Comparison of ENCODE assay signal across 8 cellular contexts in the genomic region with DNA sequence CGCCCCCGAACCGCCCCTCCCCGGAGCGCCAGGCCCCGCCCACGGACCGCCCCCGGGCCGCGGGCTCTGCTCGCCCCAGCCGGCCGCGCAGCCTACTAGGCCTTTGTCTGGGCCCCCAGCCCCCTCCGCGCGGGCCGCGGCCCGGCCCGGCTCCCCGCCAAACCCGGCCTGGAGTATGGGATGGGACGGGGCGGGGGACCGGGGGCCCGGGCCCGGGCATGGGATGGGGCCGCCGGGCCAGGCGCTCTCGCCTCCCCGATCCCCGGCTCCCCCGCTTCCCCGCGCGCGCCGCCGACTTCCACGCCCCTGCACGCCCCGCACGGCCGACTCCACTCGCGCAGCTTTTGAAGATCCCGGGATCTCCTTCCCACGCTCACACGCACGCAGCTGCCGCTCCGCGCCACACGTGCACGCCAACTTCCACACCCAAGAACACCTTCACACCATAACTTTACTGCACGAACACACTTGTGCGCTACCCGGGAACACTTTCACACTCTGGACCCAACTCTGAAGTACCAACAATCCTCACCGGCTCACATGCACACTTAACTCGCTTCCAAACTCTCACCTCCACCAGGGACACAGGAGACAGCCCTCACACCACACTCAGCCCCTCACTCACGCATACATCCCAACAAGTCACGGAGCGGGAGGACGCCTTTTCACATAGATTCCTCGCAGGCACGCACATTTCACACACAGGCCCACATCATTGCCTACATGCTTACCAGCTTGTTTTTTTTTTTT. TPM values are rescaled to one million over a fixed set of nuclear protein-coding genes. Genes with fewer than 3 reads are reported as not detected.
DNase-seq lines count a peak whose midpoint lies in the region; TF ChIP-seq lines count a peak whose summit lies in the region.

No MANE protein-coding gene starts in this region.

- DNase-seq in NCI-H1436 (lab: John Stamatoyannopoulos, UW) (peak; percentile 83), NCI-H1436 treated with DMSO at 0.1 percent for 48 hours (lab: John Stamatoyannopoulos, UW) (no peak), Karpas-422 (peak; percentile 68), T follicular helper cell (ENCODE audit: low read depth) (peak; percentile 54), adipocyte (ENCODE audit: low read depth) (peak; percentile 93), cardiac septum (ENCODE audit: low spot score) (peak; percentile 92), osteocyte (ENCODE audit: extremely low spot score, unreplicated experiment) (peak; percentile 94), testis (peak; percentile 86)

- no peaks in the 10 kb centered on the region for H3K79me2 ChIP-seq in Karpas-422 (ENCODE audit: low read length)

- H3K9me3 ChIP-seq in Karpas-422 (ENCODE audit: low read length), result no peaks in the 10 kb centered on the region
- H3K9me3 ChIP-seq in adipocyte (ENCODE audit: control insufficient read depth, low read length), result no peaks in the 10 kb centered on the region
- H3K9me3 ChIP-seq in testis, result no peaks in the 10 kb centered on the region

- 13 to 21% methylated on average over 19 to 26 of the region's 69 CpGs for WGBS in testis, 2 donors

- no peak overlapping the region for H3K4me3 ChIP-seq in Karpas-422 (ENCODE audit: low read length)
- H3K4me3 ChIP-seq in adipocyte (ENCODE audit: low read length), result peak overlapping the region; percentile 77
- peak overlapping the region; percentile 37 to 70 for H3K4me3 ChIP-seq in testis

- H2AFZ ChIP-seq in Karpas-422 (ENCODE audit: low read length), result no peak overlapping the region; the same call in 1 of the 2 replicates

- H3K4me1 ChIP-seq in Karpas-422 (ENCODE audit: low read length) (peaks cover 3% of the 10 kb centered on the region), adipocyte (ENCODE audit: control insufficient read depth, insufficient read depth, low read length) (peaks cover 65% of the 10 kb centered on the region), testis (peaks cover 34% of the 10 kb centered on the region)

- no peaks in the 10 kb centered on the region for H3K9me3 Mint-ChIP-seq in osteocyte (ENCODE audit: unreplicated experiment)

- peaks cover 1% of the 10 kb centered on the region for H3K36me3 Mint-ChIP-seq in osteocyte (ENCODE audit: unreplicated experiment)

- no peak for TF ChIP-seq POLR2A in testis (IDR thresholded peaks at IDR 0.05)

- H3K27me3 Mint-ChIP-seq in osteocyte (ENCODE audit: unreplicated experiment), result no peaks in the 10 kb centered on the region

- peak overlapping the region; percentile 32 for H3K4me2 ChIP-seq in Karpas-422 (ENCODE audit: low read depth, low read length, poor library complexity, severe bottlenecking)

- TF ChIP-seq CTCF in osteocyte (IDR thresholded peaks at IDR 0.05) (no peak), testis (IDR thresholded peaks at IDR 0.05) (no peak)

- H3K27ac ChIP-seq in Karpas-422 (ENCODE audit: low read length), result no peak overlapping the region
- peak overlapping the region; percentile 3 to 82 for H3K27ac ChIP-seq in testis

- no peaks in the 10 kb centered on the region for H3K9me2 ChIP-seq in Karpas-422 (replicated peaks; ENCODE audit: insufficient read depth, low read length)

- H3K27me3 ChIP-seq in Karpas-422 (ENCODE audit: low read length) (no peaks in the 10 kb centered on the region), adipocyte (replicated peaks; ENCODE audit: control insufficient read depth, insufficient read depth, low read length) (no peaks in the 10 kb centered on the region), testis (no peaks in the 10 kb centered on the region)

- H3K9ac ChIP-seq in Karpas-422 (ENCODE audit: low read length) (peak overlapping the region; percentile 38), adipocyte (ENCODE audit: low read length) (peak overlapping the region; percentile 85)

- H3K4me3 Mint-ChIP-seq in osteocyte (ENCODE audit: unreplicated experiment), result peak overlapping the region; percentile 77

- intact Hi-C loops in cardiac septum (cut with DNase I) (loop anchor here (2.0 to 5.0 kb wide), 3 partner anchors 27 to 155 kb away; partner anchors contain the start of gene USP48), testis (cut with DNase I; ENCODE audit: low total_unique reads) (no loop called here)

- H3K36me3 ChIP-seq in Karpas-422 (ENCODE audit: insufficient read depth, low read length) (no peaks in the 10 kb centered on the region), adipocyte (ENCODE audit: control insufficient read depth, insufficient read depth, low read length, severe bottlenecking) (no peaks in the 10 kb centered on the region), testis (ENCODE audit: low read depth, missing control alignments) (no peaks in the 10 kb centered on the region)

- H3K4me1 Mint-ChIP-seq in osteocyte (ENCODE audit: unreplicated experiment), result peaks cover 79% of the 10 kb centered on the region

- peak overlapping the region; percentile 93 for H3K27ac Mint-ChIP-seq in osteocyte (ENCODE audit: unreplicated experiment)

- no peaks in the 10 kb centered on the region for H4K20me1 ChIP-seq in Karpas-422 (ENCODE audit: insufficient read depth, low read depth, low read length)

RNA-seq across cellular contexts. Expression of gene HSPG2, which starts 0.4 kb away (rescaled TPM):
- total RNA-seq in Karpas-422 (2014; rRNA removed; shearing (Covaris generic); ENCODE audit: low replicate concordance), result under 0.01 TPM in 1 of 2 replicates, not detected in the other
- total RNA-seq in cardiac septum (506 TPM), osteocyte (197 and 230 TPM in 2 replicates), testis (10 to 100 TPM; 51.8 to 54.2 TPM)
- polyA plus RNA-seq in testis (ENCODE audit: insufficient read depth, low read depth, low replicate concordance), result 72.1 TPM

RNA-seq across cellular contexts. Expression of gene CELA3B, which starts 39.3 kb away (rescaled TPM):
- total RNA-seq in Karpas-422 (2014; rRNA removed; shearing (Covaris generic); ENCODE audit: low replicate concordance), result not detected in 2 replicates
- total RNA-seq in cardiac septum (not detected), osteocyte (not detected in 2 replicates), testis (under 1 TPM in 1 of 2 donors, not detected in 1; 0.63 TPM)
- 0.34 TPM for polyA plus RNA-seq in testis (ENCODE audit: insufficient read depth, low read depth, low replicate concordance)

Comparison
In these comparisons a context has a peak if more than half of its experiments do, and no peak if none do; other contexts are left out.
1. RNA of gene HSPG2, which starts 0.4 kb away (total RNA-seq): 506 TPM in cardiac septum (single experiment), 197 to 230 TPM in osteocyte and 51.8 to 54.2 TPM in testis; under 0.01 TPM in Karpas-422; every median in the first group is over 10 times any median in the second.